Comparison of ENCODE assay signal across 8 cellular contexts in the genomic region with DNA sequence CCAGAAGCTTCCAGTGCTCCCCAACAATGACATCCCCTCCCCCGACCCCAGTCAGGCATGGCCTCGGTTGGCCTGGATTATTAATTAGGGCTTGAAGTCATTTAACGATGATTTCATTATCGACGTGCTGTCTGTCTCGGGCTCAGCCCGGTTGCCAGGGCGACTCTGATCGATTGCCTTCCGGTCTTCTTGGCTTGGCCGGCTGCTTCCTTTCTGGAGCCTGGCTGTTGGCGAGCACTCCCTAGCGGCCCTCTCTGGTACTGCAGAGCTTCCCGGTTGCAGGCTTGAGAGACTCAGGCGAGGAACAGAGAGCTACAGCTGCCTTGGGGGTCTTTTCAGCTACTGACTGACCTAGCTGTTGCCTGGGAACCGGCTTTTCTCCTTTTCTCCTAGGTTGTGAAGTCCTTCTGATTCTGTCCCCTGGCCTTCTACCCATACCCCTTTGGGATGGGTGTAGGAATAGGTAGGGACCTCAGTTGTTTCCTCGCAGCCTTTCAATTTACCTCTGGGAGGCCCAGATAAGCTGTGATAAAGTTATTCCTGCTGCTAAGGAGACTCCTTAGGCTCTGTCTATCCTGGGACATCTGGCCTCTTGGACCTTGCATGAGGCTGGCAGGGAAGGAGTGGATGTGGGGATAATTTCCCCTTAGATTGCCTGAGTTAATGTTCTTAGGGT. TPM values are rescaled to one million over a fixed set of nuclear protein-coding genes. Genes with fewer than 3 reads are reported as not detected.
DNase-seq lines count a peak whose midpoint lies in the region; ATAC-seq, FAIRE-seq and TF ChIP-seq lines count a peak whose summit lies in the region.

No MANE protein-coding gene starts in this region.

- TF ChIP-seq CTCF in activated B cell treated with CpG ODN at 0.5 μM for 24 hours (IDR thresholded peaks at IDR 0.05) (no peak), cardiac fibroblast (IDR thresholded peaks at IDR 0.05; ENCODE audit: low read depth, low read length) (peak; percentile 99), keratinocyte (optimal IDR thresholded peaks at IDR 0.05 in 1 of 3, IDR thresholded peaks at IDR 0.05 in 1 of 3, conservative IDR thresholded peaks at IDR 0.05 in 1 of 3; ENCODE audit: extremely low read depth in 1 of 3, insufficient read depth in 2 of 3, low read length in 3 of 3) (peak; percentile 75 to 98 (median 94))

- H3K27ac ChIP-seq in keratinocyte (ENCODE audit: control insufficient read depth, insufficient read depth, low read length), result no peak overlapping the region

- peak overlapping the region; percentile 8 for H3K27ac Mint-ChIP-seq in activated B cell treated with CpG ODN at 0.5 μM for 24 hours

- no peaks in the 10 kb centered on the region for H3K36me3 Mint-ChIP-seq in activated B cell treated with CpG ODN at 0.5 μM for 24 hours (ENCODE audit: low read depth)

- POLR2A ChIA-PET in activated B cell treated with CpG ODN at 0.5 μM for 24 hours (lab: Charles Lee), result interaction anchor here (0.8 kb wide), 1 partner anchor 12 kb away, joined by 3 read pairs; no protein-coding TSS in a partner anchor

- intact Hi-C loops in activated B cell treated with CpG ODN at 0.5 μM for 24 hours (cut with micrococcal nuclease), result loop anchor here (1.0 to 10.0 kb wide), 3 partner anchors 11 to 1898 kb away; a partner anchor contains a TSS

- no peak overlapping the region for H3K9ac ChIP-seq in keratinocyte (ENCODE audit: control insufficient read depth, extremely low read depth, insufficient read depth, low read length)

- no peaks in the 10 kb centered on the region for H3K9me1 ChIP-seq in keratinocyte (ENCODE audit: control insufficient read depth, extremely low read depth, insufficient read depth, low read length)

- H3K27me3 ChIP-seq in keratinocyte (ENCODE audit: control insufficient read depth, extremely low read depth, insufficient read depth, low read length), result peaks cover 38% of the 10 kb centered on the region

- no peaks in the 10 kb centered on the region for H3K36me3 ChIP-seq in keratinocyte (ENCODE audit: control insufficient read depth in 2 of 2, extremely low read depth in 1 of 2, insufficient read depth in 2 of 2, low read length in 2 of 2)

- H3K9me3 Mint-ChIP-seq in activated B cell treated with CpG ODN at 0.5 μM for 24 hours, result no peaks in the 10 kb centered on the region

- ATAC-seq in HG02763 (IDR thresholded peaks at IDR 0.05; ENCODE audit: unreplicated experiment) (peak; percentile 62), activated B cell treated with CpG ODN at 0.5 μM for 24 hours (ENCODE audit: low read depth) (peak; percentile 75)

- peak overlapping the region; percentile 48 for H3K4me3 Mint-ChIP-seq in activated B cell treated with CpG ODN at 0.5 μM for 24 hours

- peak overlapping the region; percentile 56 for H2AFZ ChIP-seq in keratinocyte (ENCODE audit: control insufficient read depth, low read length)

- H3K4me1 ChIP-seq in keratinocyte (ENCODE audit: control insufficient read depth, extremely low read depth, insufficient read depth, low read length), result peaks cover 11% of the 10 kb centered on the region

- no peaks in the 10 kb centered on the region for H3K9me3 ChIP-seq in keratinocyte (ENCODE audit: control insufficient read depth, low read depth, low read length)

- peaks cover 29% of the 10 kb centered on the region for H3K27me3 Mint-ChIP-seq in activated B cell treated with CpG ODN at 0.5 μM for 24 hours

- no peak overlapping the region for H3K4me3 ChIP-seq in cardiac fibroblast (replicated peaks in 1 of 2; ENCODE audit: low read depth in 2 of 2, low read length in 2 of 2)
- peak overlapping the region in 1 of 3 experiments; percentile 14 for H3K4me3 ChIP-seq in keratinocyte (ENCODE audit: control insufficient read depth in 2 of 3, extremely low read depth in 1 of 3, insufficient read depth in 2 of 3, low read depth in 1 of 3, low read length in 3 of 3)

- CTCF ChIA-PET in activated B cell treated with CpG ODN at 0.5 μM for 24 hours (lab: Charles Lee), result interaction anchor here (0.9 to 6.5 kb wide), 10 partner anchors 8 to 214 kb away, joined by 3 to 80 read pairs (median 5); a partner anchor contains a TSS

- FAIRE-seq in keratinocyte (lab: Jason Lieb, UNC), result peak; percentile 46

- peak; percentile 34 for DNase-seq in NCI-H2171 treated with DMSO at 0.1 percent for 48 hours (lab: John Stamatoyannopoulos, UW)
- DNase-seq in NCI-H2171 (lab: John Stamatoyannopoulos, UW), result no peak
- DNase-seq in NCI-H1417 treated with DMSO at 0.1 percent for 48 hours (lab: John Stamatoyannopoulos, UW), result peak; percentile 17
- peak; percentile 75 for DNase-seq in activated B cell treated with CpG ODN at 0.5 μM for 24 hours
- DNase-seq in cardiac fibroblast (ENCODE audit: low read depth in 2 of 2), result peak; percentile 74 to 80
- no peak for DNase-seq in keratinocyte (ENCODE audit: low read depth, low spot score)
- DNase-seq in stimulated activated CD4-positive, alpha-beta T cell treated with anti-CD3 and anti-CD28 coated beads, Interleukin-2, amount 100 ng/mL, for 4 hours (ENCODE audit: low read depth), result peak; percentile 55

- no peaks in the 10 kb centered on the region for H4K20me1 ChIP-seq in keratinocyte (ENCODE audit: control insufficient read depth, extremely low read depth, insufficient read depth, low read length)

- peaks cover 22% of the 10 kb centered on the region for H3K4me1 Mint-ChIP-seq in activated B cell treated with CpG ODN at 0.5 μM for 24 hours

- dilution Hi-C loops in keratinocyte (cut with MboI; ENCODE audit: extremely low pct_ligation_motif_present, low sequenced_read_pairs), result loop anchor here (25.0 kb wide), 1 partner anchor 180 kb away; a partner anchor contains a TSS

- H3K79me2 ChIP-seq in keratinocyte (ENCODE audit: control insufficient read depth, insufficient read depth, low read length), result no peaks in the 10 kb centered on the region

- H3K4me2 ChIP-seq in keratinocyte (ENCODE audit: control insufficient read depth, extremely low read depth, insufficient read depth, low read depth, low read length), result peak overlapping the region; percentile 72

RNA-seq across cellular contexts. Expression of a gene that starts 5.5 kb away (rescaled TPM):
- not detected in 2 replicates for total RNA-seq in activated B cell treated with CpG ODN at 0.5 μM for 24 hours
- polyA plus RNA-seq in keratinocyte, result not detected in 3 replicates
- not detected for polyA plus RNA-seq in keratinocyte (2011; ENCODE audit: low read depth)
- polyA plus RNA-seq in keratinocyte (2011; cell fraction: cytosol; rRNA removed), result not detected in 2 replicates
- polyA plus RNA-seq in keratinocyte (2011; cell fraction: nucleus; rRNA removed), result not detected in 2 replicates
- polyA plus RNA-seq in keratinocyte (2012; ENCODE audit: low replicate concordance), result not detected in 2 replicates
- polyA minus RNA-seq in keratinocyte, result not detected in 3 replicates
- polyA minus RNA-seq in keratinocyte (2011; cell fraction: cytosol; rRNA and poly(A)+ RNA removed), result not detected
- polyA minus RNA-seq in keratinocyte (2011; cell fraction: nucleus; rRNA and poly(A)+ RNA removed), result not detected in 2 replicates

RNA-seq across cellular contexts. Expression of a gene that starts 30.0 kb away (rescaled TPM):
- total RNA-seq in activated B cell treated with CpG ODN at 0.5 μM for 24 hours, result 44.2 and 59.5 TPM in 2 replicates
- polyA plus RNA-seq in keratinocyte, result 51.8 to 142 TPM (median 67.3 TPM) in 3 replicates
- 76.8 TPM for polyA plus RNA-seq in keratinocyte (2011; ENCODE audit: low read depth)
- 62.3 and 80.9 TPM in 2 replicates for polyA plus RNA-seq in keratinocyte (2011; cell fraction: cytosol; rRNA removed)
- 258 and 301 TPM in 2 replicates for polyA plus RNA-seq in keratinocyte (2011; cell fraction: nucleus; rRNA removed)
- polyA plus RNA-seq in keratinocyte (2012; ENCODE audit: low replicate concordance), result 39.2 and 84.4 TPM in 2 replicates
- polyA minus RNA-seq in keratinocyte, result 73.5 to 96.9 TPM (median 75.4 TPM) in 3 replicates
- polyA minus RNA-seq in keratinocyte (2011; cell fraction: cytosol; rRNA and poly(A)+ RNA removed), result 25.3 TPM
- 52.4 and 69.3 TPM in 2 replicates for polyA minus RNA-seq in keratinocyte (2011; cell fraction: nucleus; rRNA and poly(A)+ RNA removed)

Comparison
In these comparisons a context has a peak if more than half of its experiments do, and no peak if none do; other contexts are left out.
1. DNase-seq: peak in NCI-H2171 treated with DMSO at 0.1 percent for 48 hours (single experiment), NCI-H1417 treated with DMSO at 0.1 percent for 48 hours (single experiment), activated B cell treated with CpG ODN at 0.5 μM for 24 hours (single experiment), cardiac fibroblast (2 of 2) and stimulated activated CD4-positive, alpha-beta T cell treated with anti-CD3 and anti-CD28 coated beads, Interleukin-2, amount 100 ng/mL, for 4 hours (single experiment); none in NCI-H2171 (single experiment) and keratinocyte (single experiment).